In genomic region chr4:15655223-15656037, GRCh38 we compare ENCODE assay signal across 8 cellular contexts. TPM values are rescaled to one million over a fixed set of nuclear protein-coding genes. Genes with fewer than 3 reads are reported as not detected.
DNase-seq lines count a peak whose midpoint lies in the region; ATAC-seq and TF ChIP-seq lines count a peak whose summit lies in the region.

Gene FBXL5, minus strand, starts transcription at chr4:15655357. Its CDS starts 70 bp downstream, at chr4:15655287.

- no peaks in the 10 kb centered on the region for H3K9me3 Mint-ChIP-seq in immature natural killer cell

- peaks cover 7 to 18% (median 13%) of the 10 kb centered on the region in 3 donors for H3K27me3 Mint-ChIP-seq in immature natural killer cell (ENCODE audit: low read depth in 3 of 3)

- no peaks in the 10 kb centered on the region for H3K36me3 ChIP-seq in WERI-Rb-1
- no peaks in the 10 kb centered on the region for H3K36me3 ChIP-seq in breast epithelium
- H3K36me3 ChIP-seq in spleen = no peaks in the 10 kb centered on the region

- ATAC-seq in GM18519 (IDR thresholded peaks at IDR 0.05; ENCODE audit: low FRiP score, unreplicated experiment) = peak; percentile 47
- ATAC-seq in HG03045 (IDR thresholded peaks at IDR 0.05; ENCODE audit: unreplicated experiment) = peak; percentile 78

- peak within 1 kb of the TSS; percentile 96 to 99 (median 97) for H3K4me3 Mint-ChIP-seq in immature natural killer cell

- H3K36me3 Mint-ChIP-seq in immature natural killer cell = no peaks in the 10 kb centered on the region

- peaks cover 39 to 48% of the 10 kb centered on the region in 2 donors for H3K4me1 Mint-ChIP-seq in immature natural killer cell

- DNase-seq in A172 (ENCODE audit: low spot score) (peak; percentile 58), NCI-H2107 (lab: John Stamatoyannopoulos, UW) (peak; percentile 60), WERI-Rb-1 (peak; percentile 80), breast epithelium (ENCODE audit: low spot score in 2 of 2) (peak; percentile 68 to 76), immature natural killer cell (peak; percentile 87 to 90 (median 90)), spleen (peak; percentile 96)

- H3K27ac ChIP-seq in WERI-Rb-1 (peak within 1 kb of the TSS; percentile 100), breast epithelium (peak within 1 kb of the TSS; percentile 98 to 100), spleen (peak within 1 kb of the TSS; percentile 97 to 99 (median 99))

- peak within 1 kb of the TSS; percentile 79 for H3K4me3 ChIP-seq in WERI-Rb-1 (ENCODE audit: low read depth, low read length)
- peak within 1 kb of the TSS; percentile 76 to 94 (median 84) for H3K4me3 ChIP-seq in breast epithelium
- H3K4me3 ChIP-seq in spleen = peak within 1 kb of the TSS; percentile 61 to 92 (median 77)

- peak within 1 kb of the TSS; percentile 94 to 98 (median 98) for H3K27ac Mint-ChIP-seq in immature natural killer cell

- no peaks in the 10 kb centered on the region for H3K27me3 ChIP-seq in WERI-Rb-1 (ENCODE audit: insufficient read depth, low read depth, severe bottlenecking)
- H3K27me3 ChIP-seq in breast epithelium = no peaks in the 10 kb centered on the region
- no peaks in the 10 kb centered on the region for H3K27me3 ChIP-seq in spleen (replicated peaks in 1 of 7)

- H3K9me3 ChIP-seq in WERI-Rb-1 (ENCODE audit: severe bottlenecking) (no peaks in the 10 kb centered on the region), breast epithelium (no peaks in the 10 kb centered on the region), spleen (no peaks in the 10 kb centered on the region)

- 8 to 12% (median 11%) methylated on average over 59 to 85 of the region's 85 CpGs for WGBS in spleen, 5 donors

- H3K4me1 ChIP-seq in breast epithelium (peaks cover 6 to 8% of the 10 kb centered on the region in 2 donors), spleen (peaks cover 30 to 79% (median 47%) of the 10 kb centered on the region in 6 donors)

- intact Hi-C loops in breast epithelium (cut with DNase I; ENCODE audit: low total_unique reads) (no loop called here), spleen (cut with DNase I; ENCODE audit: low total_unique reads) (loop anchor here (10.0 kb wide), 2 partner anchors 421 to 651 kb away; partner anchors contain the start of gene CPEB2)

- TF ChIP-seq POLR2A in breast epithelium (IDR thresholded peaks at IDR 0.05) = peak; percentile 33
- TF ChIP-seq POLR2A in spleen (IDR thresholded peaks at IDR 0.05) = peak; percentile 23 to 84 (median 27)

- TF ChIP-seq CTCF in WERI-Rb-1 (IDR thresholded peaks at IDR 0.05; ENCODE audit: low read depth, low read length) (no peak), breast epithelium (IDR thresholded peaks at IDR 0.05) (peak in 1 of 3 donors; percentile 4), spleen (IDR thresholded peaks at IDR 0.05 in 8 of 11, conservative IDR thresholded peaks at IDR 0.05 in 3 of 11) (peak in 1 of 11 experiments; percentile 19)

RNA-seq across cellular contexts. Expression of gene FBXL5, which starts in this region (rescaled TPM):
- 80.7 and 89.3 TPM in 2 replicates for total RNA-seq in A172 (2014; rRNA removed; shearing (Covaris generic))
- total RNA-seq in breast epithelium = 100 to 1,000 TPM; 178 to 231 (median 202) TPM
- 100 to 1,000 TPM; 116 to 249 (median 125) TPM for polyA plus RNA-seq in immature natural killer cell
- total RNA-seq in spleen = 100 to 1,000 TPM in 5 of 7 donors, 10 to 100 TPM in 2; 98.2 to 210 (median 141) TPM
- polyA plus RNA-seq in spleen = 10 to 100 TPM; 33.8 to 54.1 (median 33.9) TPM

Comparison
In these comparisons a context has a peak if more than half of its experiments do, and no peak if none do; other contexts are left out.
1. Peak in every context shown above with its lines: DNase-seq, ATAC-seq, H3K4me3 ChIP-seq and H3K27ac ChIP-seq.